17 cellular contexts compared by ENCODE assay signal in genomic region chr12:33012226-33012625, GRCh38.
DNase-seq lines count a peak whose midpoint lies in the region; ATAC-seq and TF ChIP-seq lines count a peak whose summit lies in the region.
"Had no signal": no experiment of that assay in that cellular context is flagged by ENCODE, and none has a peak within 500 bp of the region (broad histone marks: within the 10 kb centered on the region; RNA-seq: fewer than 3 reads in every experiment).

No MANE protein-coding gene starts in this region.

- no peaks in the 10 kb centered on the region for H3K4me1 Mint-ChIP-seq in activated T-cell treated with anti-CD3 and anti-CD28 coated beads, Interleukin-2, amount 50 U/mL, for 72 hours (ENCODE audit: low read depth)
- H3K4me1 Mint-ChIP-seq: CD8-positive, alpha-beta memory T cell had no signal

- H3K27ac Mint-ChIP-seq in activated T-cell treated with anti-CD3 and anti-CD28 coated beads, Interleukin-2, amount 50 U/mL, for 72 hours, result no peak overlapping the region

- peak; percentile 83 for ATAC-seq in RWPE2 (ENCODE audit: low read depth)
- no peak for ATAC-seq in activated T-cell treated with anti-CD3 and anti-CD28 coated beads, Interleukin-2, amount 50 U/mL, for 72 hours (replicated peaks in 1 of 2)

- peaks cover 2 to 3% of the 10 kb centered on the region in 2 donors for H3K36me3 Mint-ChIP-seq in activated T-cell treated with anti-CD3 and anti-CD28 coated beads, Interleukin-2, amount 50 U/mL, for 72 hours (ENCODE audit: insufficient read depth in 2 of 2)
- H3K36me3 Mint-ChIP-seq: CD8-positive, alpha-beta memory T cell had no signal

- no peaks in the 10 kb centered on the region for H3F3A ChIP-seq in smooth muscle cell (ENCODE audit: low read depth)

- H3K4me3 Mint-ChIP-seq in activated T-cell treated with anti-CD3 and anti-CD28 coated beads, Interleukin-2, amount 50 U/mL, for 72 hours, result no peak overlapping the region
- H3K4me3 Mint-ChIP-seq: CD8-positive, alpha-beta memory T cell had no signal

- H3K27me3 ChIP-seq in HUES6 (ENCODE audit: control insufficient read depth, insufficient read depth, low read length) (no peaks in the 10 kb centered on the region), RWPE2 (ENCODE audit: insufficient read depth, poor library complexity, severe bottlenecking) (no peaks in the 10 kb centered on the region), smooth muscle cell (ENCODE audit: low read depth) (no peaks in the 10 kb centered on the region)

- H3K27ac ChIP-seq in HUES6 (ENCODE audit: low read depth, low read length) (0 out of 2 replicates have a peak overlapping the region, but pooled peaks have one; percentile 3), RWPE2 (ENCODE audit: poor library complexity, severe bottlenecking) (no peak overlapping the region), smooth muscle cell (ENCODE audit: low read depth) (peak overlapping the region; percentile 31)

- H3K9me3 ChIP-seq in HUES6 (ENCODE audit: control insufficient read depth, insufficient read depth, low read depth, low read length) (peaks cover 17% of the 10 kb centered on the region), RWPE2 (ENCODE audit: severe bottlenecking) (peaks cover 3% of the 10 kb centered on the region), smooth muscle cell (replicated peaks; ENCODE audit: low read depth) (no peaks in the 10 kb centered on the region)

- DNase-seq in RWPE2 (ENCODE audit: low spot score), result no peak
- peak; percentile 91 for DNase-seq in islet precursor cell
- no peak for DNase-seq in smooth muscle cell (lab: John Stamatoyannopoulos, UW; ENCODE audit: unreplicated experiment)
- no peak for DNase-seq in DMS 273 (lab: John Stamatoyannopoulos, UW; ENCODE audit: unreplicated experiment)
- DNase-seq in NCI-H2107 treated with DMSO at 0.1 percent for 48 hours (lab: John Stamatoyannopoulos, UW; ENCODE audit: unreplicated experiment), result no peak
- DNase-seq in activated T-cell treated with anti-CD3 and anti-CD28 coated beads, Interleukin-2, amount 50 U/mL, for 72 hours, result no peak
- DNase-seq: ACHN; C1 segment of cervical spinal cord; CD8-positive, alpha-beta memory T cell; DMS79 treated with DMSO at 0.1 percent for 48 hours; HCEC 1CT; NCI-H1105; NCI-H2081 treated with DMSO at 0.1 percent for 48 hours; NCI-H524; NCI-H82; Right ventricle myocardium superior had no signal

- H3K4me3 ChIP-seq in HUES6 (ENCODE audit: low read depth, low read length), result no peak overlapping the region
- no peak overlapping the region for H3K4me3 ChIP-seq in RWPE2 (ENCODE audit: severe bottlenecking)
- H3K4me3 ChIP-seq in smooth muscle cell, result no peak overlapping the region

- no peak overlapping the region for H2AFZ ChIP-seq in smooth muscle cell (ENCODE audit: low read depth)

- H3K27me3 Mint-ChIP-seq in activated T-cell treated with anti-CD3 and anti-CD28 coated beads, Interleukin-2, amount 50 U/mL, for 72 hours (ENCODE audit: low read depth), result no peaks in the 10 kb centered on the region

- peaks cover 14 to 15% of the 10 kb centered on the region in 2 donors for H3K9me3 Mint-ChIP-seq in activated T-cell treated with anti-CD3 and anti-CD28 coated beads, Interleukin-2, amount 50 U/mL, for 72 hours

- H3K9ac ChIP-seq in HUES6 (ENCODE audit: low read length), result no peak overlapping the region
- H3K9ac ChIP-seq in smooth muscle cell (ENCODE audit: low read depth), result no peak overlapping the region

- H3K79me2 ChIP-seq in smooth muscle cell (ENCODE audit: low read depth), result no peaks in the 10 kb centered on the region

- TF ChIP-seq CTCF in RWPE2 (IDR thresholded peaks at IDR 0.05; ENCODE audit: poor library complexity, severe bottlenecking), result no peak
- TF ChIP-seq CTCF in smooth muscle cell (IDR thresholded peaks at IDR 0.05; ENCODE audit: borderline replicate concordance, insufficient read depth, poor library complexity, severe bottlenecking), result no peak

- H3K4me2 ChIP-seq in smooth muscle cell, result peak overlapping the region; percentile 21

- no peaks in the 10 kb centered on the region for H3K4me1 ChIP-seq in HUES6 (ENCODE audit: control insufficient read depth, insufficient read depth, low read length)
- peaks cover 3% of the 10 kb centered on the region for H3K4me1 ChIP-seq in RWPE2 (ENCODE audit: insufficient read depth, poor library complexity, severe bottlenecking)
- no peaks in the 10 kb centered on the region for H3K4me1 ChIP-seq in smooth muscle cell (ENCODE audit: low read depth)

- H3K36me3 ChIP-seq in HUES6 (ENCODE audit: control insufficient read depth, insufficient read depth, low read length), result no peaks in the 10 kb centered on the region
- H3K36me3 ChIP-seq in RWPE2 (ENCODE audit: low read depth), result no peaks in the 10 kb centered on the region
- H3K36me3 ChIP-seq in smooth muscle cell (ENCODE audit: low read depth), result no peaks in the 10 kb centered on the region

- WGBS in smooth muscle cell (ENCODE audit: low lambda C conversion rate), result 13% methylated on average over 3 of the region's 3 CpGs

- no peaks in the 10 kb centered on the region for H4K20me1 ChIP-seq in smooth muscle cell (ENCODE audit: low read depth)
